ENCODE assay signal across 13 cellular contexts in the genomic region with DNA sequence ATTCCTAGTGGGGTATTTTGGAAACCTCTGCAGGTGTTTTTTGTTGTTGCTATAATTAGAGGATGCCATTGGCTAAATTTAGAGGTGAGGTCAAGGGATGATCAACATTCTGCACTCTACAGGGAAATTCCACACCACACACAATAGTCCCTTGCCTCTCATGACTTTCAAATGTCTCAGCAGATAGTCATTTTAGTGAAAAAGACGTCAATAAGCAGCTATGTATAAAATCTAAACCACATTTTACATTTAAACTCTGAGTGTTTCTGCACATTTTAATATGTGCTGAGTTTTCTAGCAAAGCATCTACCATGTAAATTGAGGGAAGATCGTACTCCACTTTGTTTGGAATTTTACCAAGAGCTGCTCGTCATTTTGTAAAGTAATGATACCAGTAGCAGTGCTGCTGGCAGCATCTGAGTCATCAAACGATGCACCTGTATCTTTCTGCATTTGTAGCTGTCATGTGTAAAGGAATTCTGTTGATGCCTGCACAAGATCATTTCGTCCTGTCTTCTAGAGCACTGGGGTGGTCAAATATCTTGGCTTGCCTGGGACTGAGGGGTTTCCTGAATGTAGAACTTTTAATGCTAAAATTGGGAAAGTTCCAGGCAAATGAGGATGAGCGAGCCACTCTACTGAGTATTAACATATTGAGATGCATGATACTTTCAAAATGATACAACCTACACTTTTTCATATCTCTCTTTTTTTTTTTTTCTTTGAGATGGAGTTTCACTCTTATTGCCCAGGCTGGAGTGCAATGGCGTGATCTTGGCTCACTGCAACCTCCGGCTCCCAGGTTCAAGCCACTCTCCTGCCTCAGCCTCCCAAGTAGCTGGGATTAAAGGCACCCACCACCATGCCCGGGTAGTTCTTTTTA.
DNase-seq lines count a peak whose midpoint lies in the region; ATAC-seq and TF ChIP-seq lines count a peak whose summit lies in the region.
"Had no signal": no experiment of that assay in that cellular context is flagged by ENCODE, and none has a peak within 500 bp of the region (broad histone marks: within the 10 kb centered on the region; RNA-seq: fewer than 3 reads in every experiment).

No MANE protein-coding gene starts in this region.

- peak; percentile 2 for DNase-seq in ACHN
- DNase-seq in activated B cell treated with CpG ODN at 0.5 μM for 24 hours, result no peak
- DNase-seq in hepatic stellate cell (ENCODE audit: low spot score), result no peak
- no peak for DNase-seq in NCI-H446 treated with DMSO at 0.1 percent for 48 hours (lab: John Stamatoyannopoulos, UW)
- no peak for DNase-seq in NCI-H2081 treated with DMSO at 0.1 percent for 48 hours (lab: John Stamatoyannopoulos, UW)
- DNase-seq: activated CD8-positive, alpha-beta T cell treated with anti-CD3 and anti-CD28 coated beads for 36 hours; esophagus squamous epithelium; kidney; NCI-H774; stimulated activated CD4-positive, alpha-beta T cell treated with anti-CD3 and anti-CD28 coated beads, Interleukin-4, amount 100 ng/mL, for 24 hours had no signal

- ATAC-seq in GM18907 (IDR thresholded peaks at IDR 0.05; ENCODE audit: unreplicated experiment) (peak; percentile 66), HG02840 (IDR thresholded peaks at IDR 0.05; ENCODE audit: low FRiP score, unreplicated experiment) (peak; percentile 51), activated B cell treated with CpG ODN at 0.5 μM for 24 hours (ENCODE audit: low read depth) (peak; percentile 52), GM19023 (IDR thresholded peaks at IDR 0.05; ENCODE audit: unreplicated experiment) (no peak)
- ATAC-seq: activated CD8-positive, alpha-beta T cell treated with anti-CD3 and anti-CD28 coated beads for 36 hours had no signal

- intact Hi-C loops in activated B cell treated with CpG ODN at 0.5 μM for 24 hours (cut with micrococcal nuclease), result no loop called here

- no peak for TF ChIP-seq CTCF in activated B cell treated with CpG ODN at 0.5 μM for 24 hours (IDR thresholded peaks at IDR 0.05)

- peak overlapping the region; percentile 68 for H3K27ac Mint-ChIP-seq in activated B cell treated with CpG ODN at 0.5 μM for 24 hours
- H3K27ac Mint-ChIP-seq: activated CD8-positive, alpha-beta T cell treated with anti-CD3 and anti-CD28 coated beads for 36 hours had no signal

- H3K4me3 Mint-ChIP-seq in activated B cell treated with CpG ODN at 0.5 μM for 24 hours, result peak overlapping the region; percentile 28
- H3K4me3 Mint-ChIP-seq: activated CD8-positive, alpha-beta T cell treated with anti-CD3 and anti-CD28 coated beads for 36 hours had no signal

- peaks cover 14% of the 10 kb centered on the region for H3K4me1 Mint-ChIP-seq in activated B cell treated with CpG ODN at 0.5 μM for 24 hours

- H3K9me3 Mint-ChIP-seq in activated B cell treated with CpG ODN at 0.5 μM for 24 hours, result peaks cover 2% of the 10 kb centered on the region

- POLR2A ChIA-PET in activated B cell treated with CpG ODN at 0.5 μM for 24 hours (lab: Charles Lee), result no interaction called here

- CTCF ChIA-PET in activated B cell treated with CpG ODN at 0.5 μM for 24 hours (lab: Charles Lee), result no interaction called here

- in situ Hi-C loops in ACHN (cut with HindIII; ENCODE audit: low pct_ligation_motif_present, low pct_unique_long_range_greater_than_20kb, low sequenced_read_pairs), result no loop called here

- no peaks in the 10 kb centered on the region for H3K27me3 Mint-ChIP-seq in activated B cell treated with CpG ODN at 0.5 μM for 24 hours
- H3K27me3 Mint-ChIP-seq: activated CD8-positive, alpha-beta T cell treated with anti-CD3 and anti-CD28 coated beads for 36 hours had no signal

- H3K36me3 Mint-ChIP-seq in activated B cell treated with CpG ODN at 0.5 μM for 24 hours (ENCODE audit: low read depth), result peaks cover 3% of the 10 kb centered on the region
